ENCODE assay signal across 8 cellular contexts in the genomic region with DNA sequence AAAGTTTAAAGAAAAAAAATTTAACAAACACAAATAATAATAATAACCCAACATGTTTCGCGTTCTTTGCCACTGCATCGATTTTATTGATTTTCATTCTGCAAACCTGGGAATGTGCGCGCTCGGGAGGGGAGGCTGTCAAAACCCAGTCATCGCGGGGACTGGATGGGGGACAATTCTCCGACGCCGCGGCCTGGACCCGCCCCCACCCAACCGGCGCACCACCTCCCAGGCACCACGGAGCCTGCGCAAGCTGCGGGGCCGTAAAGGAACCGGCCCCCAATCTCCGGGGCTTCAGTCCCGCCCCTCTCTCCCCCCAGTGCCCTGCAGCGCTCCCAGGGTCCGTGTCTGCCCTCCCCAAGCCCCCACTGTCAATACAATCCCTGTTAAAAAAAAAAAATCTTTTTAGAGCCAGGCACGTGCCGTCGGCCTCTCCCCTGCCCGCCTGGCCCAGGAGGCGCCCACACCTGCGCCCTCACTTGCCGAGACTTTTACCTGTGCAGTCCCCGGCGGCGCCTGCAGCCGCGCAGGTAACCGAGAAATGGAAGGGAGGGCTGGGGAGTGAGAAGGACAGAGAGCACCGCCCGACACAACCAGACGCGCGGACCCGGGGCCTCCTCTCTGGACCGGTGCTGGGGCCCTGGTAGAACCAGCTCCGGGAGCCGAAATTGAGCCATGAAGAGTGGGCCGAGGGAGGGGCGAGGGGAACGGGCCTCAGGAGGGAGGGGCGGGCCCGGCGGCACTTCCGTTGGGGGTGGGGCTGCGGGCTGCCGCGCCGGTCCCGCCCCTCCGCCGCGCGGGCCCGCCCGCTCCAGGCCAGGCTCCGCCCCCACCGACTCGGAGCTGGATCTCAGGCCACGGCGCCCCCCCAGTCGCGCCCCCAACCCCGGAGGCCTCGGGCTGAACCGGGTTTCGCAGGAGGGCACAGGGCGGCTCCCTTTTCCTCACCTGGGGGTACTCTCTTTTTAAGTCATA. TPM values are rescaled to one million over a fixed set of nuclear protein-coding genes. Genes with fewer than 3 reads are reported as not detected.
DNase-seq lines count a peak whose midpoint lies in the region; ATAC-seq and TF ChIP-seq lines count a peak whose summit lies in the region.

No MANE protein-coding gene starts in this region.

- H3K9ac ChIP-seq in NT2/D1 (ENCODE audit: insufficient read length, low read depth) = no peak overlapping the region
- H3K9ac ChIP-seq in smooth muscle cell (ENCODE audit: low read depth) = peak overlapping the region; percentile 27

- H3K4me1 ChIP-seq in NT2/D1 (ENCODE audit: insufficient read depth, insufficient read length) (no peaks in the 10 kb centered on the region), smooth muscle cell (ENCODE audit: low read depth) (peaks cover 32% of the 10 kb centered on the region)

- TF ChIP-seq CTCF in cardiac fibroblast (IDR thresholded peaks at IDR 0.05; ENCODE audit: low read depth, low read length) (no peak), smooth muscle cell (IDR thresholded peaks at IDR 0.05; ENCODE audit: borderline replicate concordance, insufficient read depth, poor library complexity, severe bottlenecking) (no peak)

- WGBS in smooth muscle cell (ENCODE audit: low lambda C conversion rate) = 2% methylated on average over 41 of the region's 76 CpGs

- no peaks in the 10 kb centered on the region for H3K36me3 ChIP-seq in NT2/D1 (ENCODE audit: insufficient read depth, insufficient read length, low read length)
- H3K36me3 ChIP-seq in smooth muscle cell (ENCODE audit: low read depth) = no peaks in the 10 kb centered on the region

- H3K4me2 ChIP-seq in smooth muscle cell = peak overlapping the region; percentile 97

- no peaks in the 10 kb centered on the region for H3K79me2 ChIP-seq in smooth muscle cell (ENCODE audit: low read depth)

- H3K27me3 ChIP-seq in NT2/D1 (ENCODE audit: insufficient read depth, insufficient read length) (peaks cover 100% of the 10 kb centered on the region), smooth muscle cell (ENCODE audit: low read depth) (peaks cover 14% of the 10 kb centered on the region)

- H2AFZ ChIP-seq in smooth muscle cell (ENCODE audit: low read depth) = peak overlapping the region; percentile 50

- peaks cover 4% of the 10 kb centered on the region for H3F3A ChIP-seq in smooth muscle cell (ENCODE audit: low read depth)

- no peaks in the 10 kb centered on the region for H4K20me1 ChIP-seq in smooth muscle cell (ENCODE audit: low read depth)

- DNase-seq in NCI-H1417 (lab: John Stamatoyannopoulos, UW) = peak; percentile 41 to 78 (median 70)
- no peak for DNase-seq in NCI-H1417 treated with DMSO at 0.1 percent for 48 hours (lab: John Stamatoyannopoulos, UW)
- no peak for DNase-seq in NT2/D1 (ENCODE audit: low read depth, low spot score)
- DNase-seq in cardiac fibroblast (ENCODE audit: low read depth in 2 of 2) = peak; percentile 56 to 58
- peak; percentile 60 for DNase-seq in islet precursor cell
- no peak for DNase-seq in smooth muscle cell (lab: John Stamatoyannopoulos, UW; ENCODE audit: unreplicated experiment)

- H3K9me3 ChIP-seq in NT2/D1 (ENCODE audit: insufficient read depth, low read length) (no peaks in the 10 kb centered on the region), smooth muscle cell (replicated peaks; ENCODE audit: low read depth) (no peaks in the 10 kb centered on the region)

- no peak overlapping the region for H3K27ac ChIP-seq in smooth muscle cell (ENCODE audit: low read depth)

- H3K4me3 ChIP-seq in NT2/D1 (ENCODE audit: insufficient read length, low read depth) (peak overlapping the region; percentile 34), cardiac fibroblast (replicated peaks in 1 of 2; ENCODE audit: low read depth in 2 of 2, low read length in 2 of 2) (peak overlapping the region; percentile 77 to 84), smooth muscle cell (peak overlapping the region; percentile 95)

- ATAC-seq in HG02759 (IDR thresholded peaks at IDR 0.05; ENCODE audit: unreplicated experiment) = peak; percentile 66
- no peak for ATAC-seq in HG02763 (IDR thresholded peaks at IDR 0.05; ENCODE audit: unreplicated experiment)

RNA-seq across cellular contexts. Expression of gene ZNF503, which starts 7.6 kb away (rescaled TPM):
- 5.2 and 11.8 TPM in 2 replicates for total RNA-seq in smooth muscle cell
- polyA plus RNA-seq in smooth muscle cell = 6.8 and 8.4 TPM in 2 replicates

RNA-seq across cellular contexts. Expression of gene LRMDA, which starts 22.2 kb away (rescaled TPM):
- 1.5 and 87.4 TPM in 2 replicates for total RNA-seq in smooth muscle cell
- polyA plus RNA-seq in smooth muscle cell = 1.6 and 2.0 TPM in 2 replicates

Comparison
In these comparisons a context has a peak if more than half of its experiments do, and no peak if none do; other contexts are left out.
1. DNase-seq: peak in NCI-H1417 (3 of 3), cardiac fibroblast (2 of 2) and islet precursor cell (single experiment); none in NCI-H1417 treated with DMSO at 0.1 percent for 48 hours (single experiment), NT2/D1 (single experiment) and smooth muscle cell (single experiment).
2. H3K4me3 ChIP-seq: peak in every context shown above with its lines; median percentile 95 in smooth muscle cell; 80 in cardiac fibroblast; 34 in NT2/D1.